Comparison of ENCODE assay signal across 1 cellular context in the genomic region with DNA sequence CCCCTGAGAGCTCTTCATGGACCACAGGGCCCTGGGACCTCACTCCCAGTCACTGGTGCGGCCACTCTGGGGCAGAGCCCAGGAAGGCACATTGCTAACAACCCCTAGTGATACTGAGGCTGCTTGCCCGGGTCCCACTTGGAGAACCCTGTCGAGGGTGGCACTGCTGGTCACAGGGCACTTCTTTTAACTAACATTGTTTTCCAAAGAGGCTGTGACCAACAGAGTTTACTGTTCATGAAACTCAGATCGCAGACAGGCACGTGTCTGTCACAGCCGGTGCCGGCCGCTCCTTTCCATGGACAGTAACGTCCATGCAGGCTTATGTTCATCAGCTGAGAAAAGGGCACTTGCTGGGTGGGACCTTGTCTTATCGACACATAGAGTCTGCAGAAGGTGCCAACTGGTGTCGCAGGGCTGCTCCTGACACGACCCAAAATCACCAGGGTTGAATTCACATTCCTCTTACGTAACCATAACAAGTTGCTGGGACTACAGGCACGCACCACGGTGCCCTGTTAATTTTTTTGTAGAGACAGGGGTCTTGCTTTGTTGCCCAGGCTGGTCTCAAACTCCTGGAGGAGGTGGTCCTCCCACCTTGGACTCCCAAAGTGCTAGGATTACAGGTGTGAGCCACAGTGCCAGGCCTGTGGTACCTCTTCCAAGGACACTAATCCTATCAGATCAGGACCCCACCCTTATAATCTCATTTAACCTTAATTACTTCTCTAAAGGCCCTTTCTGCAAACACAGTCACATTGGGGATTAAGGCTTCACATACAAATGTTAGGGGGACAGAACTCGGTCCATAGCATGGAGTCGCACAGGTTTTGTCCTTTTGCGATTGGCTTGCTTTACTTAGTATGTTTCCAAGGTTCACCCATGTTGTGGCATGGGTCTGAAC.
TF ChIP-seq lines count a peak whose summit lies in the region.

No MANE protein-coding gene starts in this region.

TF ChIP-seq in H1, 55 proteins besides CTCF, POLR2A, EP300 and RAD21:
- no peak for TF ChIP-seq MAFK (IDR thresholded peaks at IDR 0.05; ENCODE audit: low read depth, low read length)
- no peak for TF ChIP-seq BCL11A (IDR thresholded peaks at IDR 0.05; ENCODE audit: low read depth in 2 of 2, low read length in 2 of 2)
- TF ChIP-seq TEAD4 (IDR thresholded peaks at IDR 0.05; ENCODE audit: low read depth, low read length), result no peak
- TF ChIP-seq NRF1 (IDR thresholded peaks at IDR 0.05; ENCODE audit: low read depth, low read length), result no peak
- TF ChIP-seq TAF7 (optimal IDR thresholded peaks at IDR 0.05; ENCODE audit: borderline replicate concordance, low read depth, low read length), result no peak
- no peak for TF ChIP-seq KDM4A (IDR thresholded peaks at IDR 0.05; ENCODE audit: low read depth, low read length, severe bottlenecking)
- TF ChIP-seq EZH2 (IDR thresholded peaks at IDR 0.05; ENCODE audit: low read depth, low read length, severe bottlenecking), result no peak
- no peak for TF ChIP-seq CEBPB (IDR thresholded peaks at IDR 0.05; ENCODE audit: low read depth, low read length)
- no peak for TF ChIP-seq POLR2AphosphoS5 (IDR thresholded peaks at IDR 0.05; ENCODE audit: low read depth, low read length)
- TF ChIP-seq HDAC2 (IDR thresholded peaks at IDR 0.05; ENCODE audit: borderline replicate concordance in 1 of 2, low read depth in 2 of 2, low read length in 2 of 2), result no peak
- TF ChIP-seq KDM1A (IDR thresholded peaks at IDR 0.05; ENCODE audit: borderline replicate concordance, low read length), result no peak
- TF ChIP-seq RNF2 (IDR thresholded peaks at IDR 0.05; ENCODE audit: borderline replicate concordance, low read depth, low read length, missing control alignments, poor library complexity, severe bottlenecking), result no peak
- TF ChIP-seq SIRT6 (IDR thresholded peaks at IDR 0.05; ENCODE audit: low read length), result no peak
- TF ChIP-seq, protein P1, sequence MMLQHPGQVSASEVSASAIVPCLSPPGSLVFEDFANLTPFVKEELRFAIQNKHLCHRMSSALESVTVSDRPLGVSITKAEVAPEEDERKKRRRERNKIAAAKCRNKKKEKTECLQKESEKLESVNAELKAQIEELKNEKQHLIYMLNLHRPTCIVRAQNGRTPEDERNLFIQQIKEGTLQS (IDR thresholded peaks at IDR 0.05; ENCODE audit: insufficient read depth, low read depth, low read length), result no peak
- no peak for TF ChIP-seq RFX5 (IDR thresholded peaks at IDR 0.05; ENCODE audit: borderline replicate concordance, low read depth, low read length)
- no peak for TF ChIP-seq CREB1 (IDR thresholded peaks at IDR 0.05)
- TF ChIP-seq KDM5A (IDR thresholded peaks at IDR 0.05; ENCODE audit: low read length), result no peak
- TF ChIP-seq, protein P2, sequence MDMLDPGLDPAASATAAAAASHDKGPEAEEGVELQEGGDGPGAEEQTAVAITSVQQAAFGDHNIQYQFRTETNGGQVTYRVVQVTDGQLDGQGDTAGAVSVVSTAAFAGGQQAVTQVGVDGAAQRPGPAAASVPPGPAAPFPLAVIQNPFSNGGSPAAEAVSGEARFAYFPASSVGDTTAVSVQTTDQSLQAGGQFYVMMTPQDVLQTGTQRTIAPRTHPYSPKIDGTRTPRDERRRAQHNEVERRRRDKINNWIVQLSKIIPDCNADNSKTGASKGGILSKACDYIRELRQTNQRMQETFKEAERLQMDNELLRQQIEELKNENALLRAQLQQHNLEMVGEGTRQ (IDR thresholded peaks at IDR 0.05; ENCODE audit: low read length), result no peak
- TF ChIP-seq PHF8 (conservative IDR thresholded peaks at IDR 0.05; ENCODE audit: low read depth, low read length), result no peak
- no peak for TF ChIP-seq JUN (IDR thresholded peaks at IDR 0.05; ENCODE audit: low read depth, low read length)
